ENCODE assay signal across 20 cellular contexts in the genomic region with DNA sequence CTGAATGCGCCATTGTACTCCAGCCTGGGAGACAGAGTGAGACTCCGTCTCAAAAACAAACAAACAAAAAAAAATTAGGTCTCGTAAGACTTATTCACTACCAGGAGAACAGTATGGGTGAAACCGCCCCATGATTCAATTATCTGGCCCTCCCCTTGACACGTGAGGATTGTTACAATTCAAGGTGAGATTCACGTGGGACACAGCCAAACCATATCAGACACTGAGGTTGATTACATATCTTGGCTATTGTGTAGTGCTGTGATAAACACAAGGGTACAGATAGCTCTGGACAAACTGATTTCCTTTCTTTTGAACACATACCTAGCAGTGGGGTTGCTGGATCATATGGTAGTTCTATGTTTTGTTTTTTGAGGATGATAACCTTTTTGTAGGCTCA. TPM values are rescaled to one million over a fixed set of nuclear protein-coding genes. Genes with fewer than 3 reads are reported as not detected.
DNase-seq lines count a peak whose midpoint lies in the region; ATAC-seq and TF ChIP-seq lines count a peak whose summit lies in the region.
"Had no signal": no experiment of that assay in that cellular context is flagged by ENCODE, and none has a peak within 500 bp of the region (broad histone marks: within the 10 kb centered on the region; RNA-seq: fewer than 3 reads in every experiment).

No MANE protein-coding gene starts in this region.

- H3K4me3 Mint-ChIP-seq in WTC11: no peak overlapping the region

- H3K9ac ChIP-seq in BLaER1 treated with 17β-estradiol and CSF1 and Interleukin-3, amounts not matched to agents 10 nM and 100 nM: no peak overlapping the region
- H3K9ac ChIP-seq in HUES64 (ENCODE audit: low read depth, low read length) (0 out of 2 replicates have a peak overlapping the region, but pooled peaks have one; percentile 11), mesendoderm (ENCODE audit: low read length) (no peak overlapping the region)

- intact Hi-C loops in heart right ventricle (cut with DNase I): no loop called here

- H3K4me3 ChIP-seq in BLaER1 treated with 17β-estradiol and CSF1 and Interleukin-3, amounts not matched to agents 10 nM and 100 nM: no peak overlapping the region
- H3K4me3 ChIP-seq in HUES64 (ENCODE audit: low read length) (no peak overlapping the region), mesendoderm (ENCODE audit: low read length) (no peak overlapping the region), heart right ventricle (no peak overlapping the region)
- H3K4me3 ChIP-seq: HAP-1 had no signal

- H3K4me1 ChIP-seq in BLaER1 treated with 17β-estradiol and CSF1 and Interleukin-3, amounts not matched to agents 10 nM and 100 nM: peaks cover 58 to 74% (median 68%) of the 10 kb centered on the region in 10 experiments
- H3K4me1 ChIP-seq in HUES64 (ENCODE audit: insufficient read depth, low read length): peaks cover 32% of the 10 kb centered on the region
- peaks cover 13% of the 10 kb centered on the region for H3K4me1 ChIP-seq in mesendoderm (ENCODE audit: control insufficient read depth, low read depth, low read length)
- H3K4me1 ChIP-seq in heart right ventricle: peaks cover 5 to 29% (median 17%) of the 10 kb centered on the region in 9 donors

- 0 out of 22 replicates have a peak, but pooled peaks cover 0 to 5% (median 0%) of the 10 kb centered on the region in 11 experiments for H3K27me3 ChIP-seq in BLaER1 treated with 17β-estradiol and CSF1 and Interleukin-3, amounts not matched to agents 10 nM and 100 nM
- H3K27me3 ChIP-seq in HUES64 (ENCODE audit: insufficient read depth, low read length): no peaks in the 10 kb centered on the region
- no peaks in the 10 kb centered on the region for H3K27me3 ChIP-seq in mesendoderm (ENCODE audit: insufficient read depth, low read length, poor library complexity)
- no peaks in the 10 kb centered on the region for H3K27me3 ChIP-seq in heart right ventricle

- peaks cover 64% of the 10 kb centered on the region for H3K4me1 Mint-ChIP-seq in WTC11

- no peak for TF ChIP-seq CTCF in WTC11 (IDR thresholded peaks at IDR 0.05)
- no peak for TF ChIP-seq CTCF in heart right ventricle (IDR thresholded peaks at IDR 0.05)

- no peak overlapping the region for H3K23ac ChIP-seq in mesendoderm (ENCODE audit: low read length)

- no peak overlapping the region for H2BK5ac ChIP-seq in mesendoderm (ENCODE audit: low read length)

- WGBS in HUES64: 91% methylated on average over 6 of the region's 6 CpGs
- no CpG with 5 or more reads among the region's 6 CpGs for WGBS in mesendoderm (ENCODE audit: extremely low coverage, insufficient coverage, low lambda C conversion rate)
- 84 to 90% methylated on average over 6 of the region's 6 CpGs for WGBS in heart right ventricle, 2 donors

- no peaks in the 10 kb centered on the region for H3K79me1 ChIP-seq in mesendoderm (ENCODE audit: low read length)

- H4K8ac ChIP-seq in mesendoderm (ENCODE audit: low read depth, low read length): no peak overlapping the region

- H3K9me3 Mint-ChIP-seq in WTC11: no peaks in the 10 kb centered on the region

- no peak overlapping the region for H2BK120ac ChIP-seq in mesendoderm (ENCODE audit: low read depth, low read length)

- CTCF ChIA-PET in WTC11 (lab: Charles Lee): interaction anchor here (0.6 kb wide), 2 partner anchors 184 to 269 kb away, joined by 3 to 4 read pairs; no protein-coding TSS in a partner anchor

- H4K20me1 ChIP-seq in BLaER1 treated with 17β-estradiol and CSF1 and Interleukin-3, amounts not matched to agents 10 nM and 100 nM: no peaks in the 10 kb centered on the region

- H2BK15ac ChIP-seq in mesendoderm (replicated peaks; ENCODE audit: low read depth): no peak overlapping the region

- H3K27ac Mint-ChIP-seq in WTC11: peak overlapping the region; percentile 96

- no peak overlapping the region for H3K18ac ChIP-seq in mesendoderm (ENCODE audit: low read length)

- no peak overlapping the region for H3K4ac ChIP-seq in mesendoderm (ENCODE audit: low read depth, low read length)

- H4K5ac ChIP-seq in mesendoderm (ENCODE audit: low read length): no peak overlapping the region

- H3K79me2 ChIP-seq in mesendoderm (ENCODE audit: control insufficient read depth, insufficient read depth, low read length): no peaks in the 10 kb centered on the region

- POLR2A ChIA-PET in WTC11 (lab: Charles Lee): interaction anchor here (0.5 to 1.0 kb wide), 4 partner anchors 21 to 999 kb away, joined by 3 to 9 read pairs (median 5); no protein-coding TSS in a partner anchor

- no peak overlapping the region for H3K56ac ChIP-seq in mesendoderm (ENCODE audit: low read length)

- H3K4me2 ChIP-seq in BLaER1 treated with 17β-estradiol and CSF1 and Interleukin-3, amounts not matched to agents 10 nM and 100 nM: peak overlapping the region in 10 of 11 experiments; percentile 62 to 79 (median 68); a peak in 16 of 22 replicates
- H3K4me2 ChIP-seq in mesendoderm (ENCODE audit: low read length): no peak overlapping the region

- peaks cover 4% of the 10 kb centered on the region; the same call in 1 of the 2 replicates for H3K36me3 Mint-ChIP-seq in WTC11

- ATAC-seq in WTC11 (no peak), heart right ventricle (no peak)

- H3K27me3 Mint-ChIP-seq in WTC11 (ENCODE audit: low read depth): no peaks in the 10 kb centered on the region

- no peaks in the 10 kb centered on the region for H3K9me3 ChIP-seq in BLaER1 treated with 17β-estradiol and CSF1 and Interleukin-3, amounts not matched to agents 10 nM and 100 nM (replicated peaks in 1 of 11)
- H3K9me3 ChIP-seq in HUES64 (ENCODE audit: insufficient read depth, low read depth, low read length) (no peaks in the 10 kb centered on the region), heart right ventricle (no peaks in the 10 kb centered on the region)
- H3K9me3 ChIP-seq: HAP-1 had no signal

- no peak overlapping the region; a peak in 1 of 22 replicates for H3K27ac ChIP-seq in BLaER1 treated with 17β-estradiol and CSF1 and Interleukin-3, amounts not matched to agents 10 nM and 100 nM
- peak overlapping the region; percentile 42 for H3K27ac ChIP-seq in HUES64 (ENCODE audit: low read depth, low read length)
- H3K27ac ChIP-seq in mesendoderm (ENCODE audit: low read depth, low read length): no peak overlapping the region
- no peak overlapping the region for H3K27ac ChIP-seq in heart right ventricle
- H3K27ac ChIP-seq: HL-60 had no signal

- H3K36me3 ChIP-seq in BLaER1 treated with 17β-estradiol and CSF1 and Interleukin-3, amounts not matched to agents 10 nM and 100 nM: no peaks in the 10 kb centered on the region
- H3K36me3 ChIP-seq in HUES64 (ENCODE audit: insufficient read depth, low read length) (no peaks in the 10 kb centered on the region), mesendoderm (ENCODE audit: control insufficient read depth, insufficient read depth, low read length) (no peaks in the 10 kb centered on the region), heart right ventricle (no peaks in the 10 kb centered on the region)
- H3K36me3 ChIP-seq: HAP-1 had no signal

- DNase-seq in WTC11 (ENCODE audit: low spot score) (no peak), mesendoderm (peak; percentile 85), NCI-H748 treated with DMSO at 0.1 percent for 48 hours (lab: John Stamatoyannopoulos, UW) (no peak), medulla oblongata (ENCODE audit: extremely low spot score) (no peak), heart right ventricle (no peak)
- DNase-seq in activated CD4-positive, alpha-beta T cell treated with anti-CD3 and anti-CD28 coated beads, Interleukin-2, amount 50 U/mL, for 4 hours: no peak
- DNase-seq: DMS79 treated with DMSO at 0.1 percent for 48 hours, MV-4-11, NCI-H1105 treated with DMSO at 0.1 percent for 48 hours, NCI-H2029 treated with DMSO at 0.1 percent for 48 hours, NCI-H2171, NCI-H345, NCI-H524, NCI-H82, RPMI8226, SHP77 had no signal

- no peak overlapping the region for H2AK5ac ChIP-seq in mesendoderm (ENCODE audit: low read length)

TF ChIP-seq in WTC11, 78 proteins besides CTCF, POLR2A, EP300 and RAD21 (continues in another document):
- TF ChIP-seq ZNF121 (CRISPR knock-in tag; IDR thresholded peaks at IDR 0.05) (no peak), ESRRA (CRISPR knock-in tag; IDR thresholded peaks at IDR 0.05; ENCODE audit: borderline replicate concordance) (no peak), NR2C2 (CRISPR knock-in tag; IDR thresholded peaks at IDR 0.05) (no peak)
- TF ChIP-seq, protein P1, sequence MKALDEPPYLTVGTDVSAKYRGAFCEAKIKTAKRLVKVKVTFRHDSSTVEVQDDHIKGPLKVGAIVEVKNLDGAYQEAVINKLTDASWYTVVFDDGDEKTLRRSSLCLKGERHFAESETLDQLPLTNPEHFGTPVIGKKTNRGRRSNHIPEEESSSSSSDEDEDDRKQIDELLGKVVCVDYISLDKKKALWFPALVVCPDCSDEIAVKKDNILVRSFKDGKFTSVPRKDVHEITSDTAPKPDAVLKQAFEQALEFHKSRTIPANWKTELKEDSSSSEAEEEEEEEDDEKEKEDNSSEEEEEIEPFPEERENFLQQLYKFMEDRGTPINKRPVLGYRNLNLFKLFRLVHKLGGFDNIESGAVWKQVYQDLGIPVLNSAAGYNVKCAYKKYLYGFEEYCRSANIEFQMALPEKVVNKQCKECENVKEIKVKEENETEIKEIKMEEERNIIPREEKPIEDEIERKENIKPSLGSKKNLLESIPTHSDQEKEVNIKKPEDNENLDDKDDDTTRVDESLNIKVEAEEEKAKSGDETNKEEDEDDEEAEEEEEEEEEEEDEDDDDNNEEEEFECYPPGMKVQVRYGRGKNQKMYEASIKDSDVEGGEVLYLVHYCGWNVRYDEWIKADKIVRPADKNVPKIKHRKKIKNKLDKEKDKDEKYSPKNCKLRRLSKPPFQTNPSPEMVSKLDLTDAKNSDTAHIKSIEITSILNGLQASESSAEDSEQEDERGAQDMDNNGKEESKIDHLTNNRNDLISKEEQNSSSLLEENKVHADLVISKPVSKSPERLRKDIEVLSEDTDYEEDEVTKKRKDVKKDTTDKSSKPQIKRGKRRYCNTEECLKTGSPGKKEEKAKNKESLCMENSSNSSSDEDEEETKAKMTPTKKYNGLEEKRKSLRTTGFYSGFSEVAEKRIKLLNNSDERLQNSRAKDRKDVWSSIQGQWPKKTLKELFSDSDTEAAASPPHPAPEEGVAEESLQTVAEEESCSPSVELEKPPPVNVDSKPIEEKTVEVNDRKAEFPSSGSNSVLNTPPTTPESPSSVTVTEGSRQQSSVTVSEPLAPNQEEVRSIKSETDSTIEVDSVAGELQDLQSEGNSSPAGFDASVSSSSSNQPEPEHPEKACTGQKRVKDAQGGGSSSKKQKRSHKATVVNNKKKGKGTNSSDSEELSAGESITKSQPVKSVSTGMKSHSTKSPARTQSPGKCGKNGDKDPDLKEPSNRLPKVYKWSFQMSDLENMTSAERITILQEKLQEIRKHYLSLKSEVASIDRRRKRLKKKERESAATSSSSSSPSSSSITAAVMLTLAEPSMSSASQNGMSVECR (CRISPR knock-in tag; IDR thresholded peaks at IDR 0.05; ENCODE audit: borderline replicate concordance): no peak

RNA-seq across cellular contexts. Expression of a gene that starts 42.4 kb away (rescaled TPM):
- polyA plus RNA-seq in HUES64 (2013, experiment 1 of 2): 31.3 TPM
- polyA plus RNA-seq in HUES64 (2013, experiment 2 of 2): 28.2 TPM
- total RNA-seq in WTC11 (2021): 61.1 to 63.8 TPM (median 62.4 TPM) in 3 replicates
- polyA plus RNA-seq in mesendoderm (2013, experiment 1 of 2): 29.9 TPM
- 29.7 TPM for polyA plus RNA-seq in mesendoderm (2013, experiment 2 of 2)
- 10 to 100 TPM in 9 of 10 donors, 1 to 10 TPM in 1; 8.2 to 14.7 (median 12.4) TPM for total RNA-seq in heart right ventricle
- polyA plus RNA-seq in heart right ventricle: 1 to 10 TPM; 4.5 to 9.8 TPM
